1 cellular context compared by ENCODE assay signal in the genomic region with DNA sequence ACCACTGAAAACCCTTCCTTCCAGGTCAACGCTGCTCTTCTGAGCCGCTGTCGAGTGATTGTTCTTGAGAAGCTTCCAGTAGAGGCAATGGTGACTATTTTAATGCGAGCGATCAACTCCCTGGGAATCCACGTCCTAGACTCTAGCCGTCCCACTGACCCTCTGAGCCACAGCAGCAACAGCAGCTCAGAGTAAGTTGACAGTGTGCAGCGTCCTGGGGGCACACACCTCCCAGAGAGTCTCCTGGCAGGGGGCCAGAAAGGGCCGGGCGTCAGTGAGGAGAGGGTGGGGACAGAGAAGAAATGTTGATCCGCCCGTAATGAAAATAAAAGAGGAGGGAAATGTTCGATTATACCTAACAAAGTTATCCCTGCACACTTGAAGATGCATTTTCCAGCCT.
TF ChIP-seq lines count a peak whose summit lies in the region.

No MANE protein-coding gene starts in this region.

TF ChIP-seq in IMR-90, 13 proteins besides CTCF, POLR2A, EP300 and RAD21 (continued from another document):
- TF ChIP-seq, protein P1, sequence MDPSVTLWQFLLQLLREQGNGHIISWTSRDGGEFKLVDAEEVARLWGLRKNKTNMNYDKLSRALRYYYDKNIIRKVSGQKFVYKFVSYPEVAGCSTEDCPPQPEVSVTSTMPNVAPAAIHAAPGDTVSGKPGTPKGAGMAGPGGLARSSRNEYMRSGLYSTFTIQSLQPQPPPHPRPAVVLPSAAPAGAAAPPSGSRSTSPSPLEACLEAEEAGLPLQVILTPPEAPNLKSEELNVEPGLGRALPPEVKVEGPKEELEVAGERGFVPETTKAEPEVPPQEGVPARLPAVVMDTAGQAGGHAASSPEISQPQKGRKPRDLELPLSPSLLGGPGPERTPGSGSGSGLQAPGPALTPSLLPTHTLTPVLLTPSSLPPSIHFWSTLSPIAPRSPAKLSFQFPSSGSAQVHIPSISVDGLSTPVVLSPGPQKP (IDR thresholded peaks at IDR 0.05; ENCODE audit: borderline replicate concordance, low read depth, low read length), result no peak
- TF ChIP-seq RCOR1 (IDR thresholded peaks at IDR 0.05; ENCODE audit: insufficient replicate concordance, low read length) (no peak), FOS (IDR thresholded peaks at IDR 0.05; ENCODE audit: low read depth, low read length) (no peak), BHLHE40 (IDR thresholded peaks at IDR 0.05; ENCODE audit: low read depth, low read length) (no peak), NFE2L2 (IDR thresholded peaks at IDR 0.05; ENCODE audit: low read depth, low read length) (no peak), CHD1 (IDR thresholded peaks at IDR 0.05; ENCODE audit: low read depth, low read length) (no peak), MAFK (IDR thresholded peaks at IDR 0.05; ENCODE audit: low read depth, low read length) (no peak), CEBPB (IDR thresholded peaks at IDR 0.05; ENCODE audit: low read depth, low read length) (no peak), RFX5 (IDR thresholded peaks at IDR 0.05; ENCODE audit: low read depth, low read length) (no peak)
- TF ChIP-seq, protein P2, sequence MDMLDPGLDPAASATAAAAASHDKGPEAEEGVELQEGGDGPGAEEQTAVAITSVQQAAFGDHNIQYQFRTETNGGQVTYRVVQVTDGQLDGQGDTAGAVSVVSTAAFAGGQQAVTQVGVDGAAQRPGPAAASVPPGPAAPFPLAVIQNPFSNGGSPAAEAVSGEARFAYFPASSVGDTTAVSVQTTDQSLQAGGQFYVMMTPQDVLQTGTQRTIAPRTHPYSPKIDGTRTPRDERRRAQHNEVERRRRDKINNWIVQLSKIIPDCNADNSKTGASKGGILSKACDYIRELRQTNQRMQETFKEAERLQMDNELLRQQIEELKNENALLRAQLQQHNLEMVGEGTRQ (IDR thresholded peaks at IDR 0.05; ENCODE audit: low read depth, low read length), result no peak
